ENCODE assay signal across 22 cellular contexts in genomic region chr10:618229-618989, GRCh38.
DNase-seq lines count a peak whose midpoint lies in the region; ATAC-seq and TF ChIP-seq lines count a peak whose summit lies in the region.
"Had no signal": no experiment of that assay in that cellular context is flagged by ENCODE, and none has a peak within 500 bp of the region (broad histone marks: within the 10 kb centered on the region; RNA-seq: fewer than 3 reads in every experiment).

No MANE protein-coding gene starts in this region.

- no peaks in the 10 kb centered on the region for H3K9me3 Mint-ChIP-seq in neural progenitor cell
- no peaks in the 10 kb centered on the region for H3K9me3 Mint-ChIP-seq in activated naive CD8-positive, alpha-beta T cell treated with anti-CD3 and anti-CD28 coated beads, Interleukin-2, amount 50 U/mL, for 24 hours
- H3K9me3 Mint-ChIP-seq: activated CD4-positive, alpha-beta memory T cell treated with anti-CD3 and anti-CD28 coated beads, Interleukin-2, amount 10 ng/mL, durations not matched to agents 7 days and 5 days; activated naive CD8-positive, alpha-beta T cell treated with anti-CD3 and anti-CD28 coated beads for 36 hours; activated T-cell treated with anti-CD3 and anti-CD28 coated beads, Interleukin-2, amount 50 U/mL, for 24 hours; central memory CD8-positive, alpha-beta T cell; effector memory CD8-positive, alpha-beta T cell; T-helper 1 cell treated with Interleukin-12 subunit alpha and Interleukin-12 subunit beta and Interleukin-4 antibody, amounts not matched to agents 30 μg/mL and 1 μg/mL, for 36 hours had no signal

- H3K27me3 ChIP-seq in ascending aorta = no peaks in the 10 kb centered on the region
- H3K27me3 ChIP-seq in cardiac muscle cell = no peaks in the 10 kb centered on the region
- no peaks in the 10 kb centered on the region for H3K27me3 ChIP-seq in neural progenitor cell
- H3K27me3 ChIP-seq in testis = no peaks in the 10 kb centered on the region
- H3K27me3 ChIP-seq in adrenal gland = no peaks in the 10 kb centered on the region

- no peaks in the 10 kb centered on the region for H3F3A ChIP-seq in neural progenitor cell (ENCODE audit: low read depth)

- H3K9me3 ChIP-seq in ascending aorta (no peaks in the 10 kb centered on the region), cardiac muscle cell (ENCODE audit: low read depth) (no peaks in the 10 kb centered on the region), neural progenitor cell (ENCODE audit: low read depth) (no peaks in the 10 kb centered on the region), testis (no peaks in the 10 kb centered on the region), adrenal gland (replicated peaks in 1 of 3) (no peaks in the 10 kb centered on the region)
- H3K9me3 ChIP-seq: Caco-2 had no signal

- no peak overlapping the region for H2AFZ ChIP-seq in neural progenitor cell (replicated peaks)

- TF ChIP-seq CTCF in ascending aorta (IDR thresholded peaks at IDR 0.05) = no peak
- TF ChIP-seq CTCF in cardiac muscle cell (IDR thresholded peaks at IDR 0.05; ENCODE audit: low read depth, low read length) = no peak
- TF ChIP-seq CTCF in neural progenitor cell (IDR thresholded peaks at IDR 0.05) = no peak
- no peak for TF ChIP-seq CTCF in testis (IDR thresholded peaks at IDR 0.05)
- TF ChIP-seq CTCF in adrenal gland (IDR thresholded peaks at IDR 0.05) = no peak

- no peak overlapping the region for H3K4me2 ChIP-seq in neural progenitor cell

- no peak overlapping the region for H3K4me3 ChIP-seq in ascending aorta
- H3K4me3 ChIP-seq in cardiac muscle cell = no peak overlapping the region
- no peak overlapping the region for H3K4me3 ChIP-seq in neural progenitor cell
- no peak overlapping the region for H3K4me3 ChIP-seq in testis
- no peak overlapping the region for H3K4me3 ChIP-seq in adrenal gland
- H3K4me3 ChIP-seq: K562 had no signal

- H3K4me1 ChIP-seq in ascending aorta = peaks cover 0 to 16% of the 10 kb centered on the region in 2 donors
- peaks cover 16% of the 10 kb centered on the region for H3K4me1 ChIP-seq in cardiac muscle cell (ENCODE audit: low read depth)
- peaks cover 28% of the 10 kb centered on the region for H3K4me1 ChIP-seq in neural progenitor cell
- H3K4me1 ChIP-seq in testis = peaks cover 5% of the 10 kb centered on the region
- H3K4me1 ChIP-seq in adrenal gland (replicated peaks in 1 of 2) = peaks cover 0 to 10% of the 10 kb centered on the region in 2 donors

- H3K36me3 Mint-ChIP-seq in neural progenitor cell = peaks cover 10% of the 10 kb centered on the region
- no peaks in the 10 kb centered on the region for H3K36me3 Mint-ChIP-seq in activated naive CD8-positive, alpha-beta T cell treated with anti-CD3 and anti-CD28 coated beads, Interleukin-2, amount 50 U/mL, for 24 hours (ENCODE audit: low read depth)
- H3K36me3 Mint-ChIP-seq: activated naive CD8-positive, alpha-beta T cell treated with anti-CD3 and anti-CD28 coated beads for 36 hours had no signal

- peak overlapping the region; percentile 15 to 23 for H3K27ac ChIP-seq in ascending aorta
- peak overlapping the region; percentile 29 for H3K27ac ChIP-seq in cardiac muscle cell
- H3K27ac ChIP-seq in neural progenitor cell = no peak overlapping the region
- H3K27ac ChIP-seq in testis = no peak overlapping the region
- H3K27ac ChIP-seq in adrenal gland = no peak overlapping the region

- peaks cover 9% of the 10 kb centered on the region for H3K27me3 Mint-ChIP-seq in neural progenitor cell (ENCODE audit: insufficient read depth, low read depth)
- peaks cover 34% of the 10 kb centered on the region for H3K27me3 Mint-ChIP-seq in activated naive CD8-positive, alpha-beta T cell treated with anti-CD3 and anti-CD28 coated beads, Interleukin-2, amount 50 U/mL, for 24 hours

- DNase-seq in ascending aorta (ENCODE audit: low spot score in 2 of 2) = no peak
- peak in 1 of 2 donors; percentile 47 for DNase-seq in cardiac muscle cell (ENCODE audit: low read depth in 1 of 2, low spot score in 1 of 2)
- no peak for DNase-seq in neural progenitor cell (ENCODE audit: low spot score)
- peak; percentile 42 for DNase-seq in testis
- no peak for DNase-seq in adrenal gland
- no peak for DNase-seq in AG08396 (ENCODE audit: low spot score)
- DNase-seq in activated naive CD8-positive, alpha-beta T cell treated with anti-CD3 and anti-CD28 coated beads, Interleukin-2, amount 50 U/mL, for 24 hours = no peak
- no peak for DNase-seq in stimulated activated naive CD4-positive, alpha-beta T cell (lab: John Stamatoyannopoulos, UW)
- DNase-seq: activated CD4-positive, alpha-beta memory T cell treated with anti-CD3 and anti-CD28 coated beads, Interleukin-2, amount 10 ng/mL, durations not matched to agents 7 days and 5 days; activated naive CD8-positive, alpha-beta T cell treated with anti-CD3 and anti-CD28 coated beads for 36 hours; activated T-cell treated with anti-CD3 and anti-CD28 coated beads, Interleukin-2, amount 50 U/mL, for 24 hours; Caco-2; effector memory CD8-positive, alpha-beta T cell; mesendoderm; NCI-H2029; NCI-H524; SIG-M5; stimulated activated CD4-positive, alpha-beta T cell treated with anti-CD3 and anti-CD28 coated beads, Interleukin-4, amount 100 ng/mL, for 1 hour had no signal

- no peak for ATAC-seq in activated naive CD8-positive, alpha-beta T cell treated with anti-CD3 and anti-CD28 coated beads, Interleukin-2, amount 50 U/mL, for 24 hours
- ATAC-seq: effector memory CD8-positive, alpha-beta T cell; HCT116; K562 had no signal

- intact Hi-C loops in ascending aorta (cut with DNase I) (no loop called here), testis (cut with DNase I; ENCODE audit: low total_unique reads) (no loop called here), adrenal gland (cut with DNase I) (no loop called here)

- H3K4me1 Mint-ChIP-seq in neural progenitor cell = peaks cover 77% of the 10 kb centered on the region
- H3K4me1 Mint-ChIP-seq in activated naive CD8-positive, alpha-beta T cell treated with anti-CD3 and anti-CD28 coated beads, Interleukin-2, amount 50 U/mL, for 24 hours = peaks cover 7% of the 10 kb centered on the region
- H3K4me1 Mint-ChIP-seq: activated CD4-positive, alpha-beta memory T cell treated with anti-CD3 and anti-CD28 coated beads, Interleukin-2, amount 10 ng/mL, durations not matched to agents 7 days and 5 days; central memory CD8-positive, alpha-beta T cell had no signal

- H3K79me2 ChIP-seq in neural progenitor cell (ENCODE audit: low read depth) = peaks cover 92% of the 10 kb centered on the region

- WGBS in testis, 2 donors = 45 to 49% methylated on average over 22 of the region's 22 CpGs
- WGBS in adrenal gland, 4 donors = 80 to 84% (median 82%) methylated on average over 20 to 22 of the region's 22 CpGs

- no peak for TF ChIP-seq POLR2A in testis (IDR thresholded peaks at IDR 0.05)
- no peak for TF ChIP-seq POLR2A in adrenal gland (IDR thresholded peaks at IDR 0.05)

- peak overlapping the region; percentile 66 for H3K27ac Mint-ChIP-seq in neural progenitor cell
- H3K27ac Mint-ChIP-seq in activated naive CD8-positive, alpha-beta T cell treated with anti-CD3 and anti-CD28 coated beads, Interleukin-2, amount 50 U/mL, for 24 hours = no peak overlapping the region
- H3K27ac Mint-ChIP-seq: activated CD4-positive, alpha-beta memory T cell treated with anti-CD3 and anti-CD28 coated beads, Interleukin-2, amount 10 ng/mL, durations not matched to agents 7 days and 5 days; activated naive CD8-positive, alpha-beta T cell treated with anti-CD3 and anti-CD28 coated beads for 36 hours; activated T-cell treated with anti-CD3 and anti-CD28 coated beads, Interleukin-2, amount 50 U/mL, for 24 hours; effector memory CD8-positive, alpha-beta T cell; T-helper 1 cell treated with Interleukin-12 subunit alpha and Interleukin-12 subunit beta and Interleukin-4 antibody, amounts not matched to agents 30 μg/mL and 1 μg/mL, for 36 hours had no signal

- no peak overlapping the region for H3K9ac ChIP-seq in neural progenitor cell

- H4K20me1 ChIP-seq in neural progenitor cell (ENCODE audit: low read depth) = peaks cover 87% of the 10 kb centered on the region

- no peak overlapping the region for H3K4me3 Mint-ChIP-seq in neural progenitor cell
- no peak overlapping the region for H3K4me3 Mint-ChIP-seq in activated naive CD8-positive, alpha-beta T cell treated with anti-CD3 and anti-CD28 coated beads, Interleukin-2, amount 50 U/mL, for 24 hours
- H3K4me3 Mint-ChIP-seq: activated CD4-positive, alpha-beta memory T cell treated with anti-CD3 and anti-CD28 coated beads, Interleukin-2, amount 10 ng/mL, durations not matched to agents 7 days and 5 days; activated naive CD8-positive, alpha-beta T cell treated with anti-CD3 and anti-CD28 coated beads for 36 hours; activated T-cell treated with anti-CD3 and anti-CD28 coated beads, Interleukin-2, amount 50 U/mL, for 24 hours; central memory CD8-positive, alpha-beta T cell; effector memory CD8-positive, alpha-beta T cell; T-helper 1 cell treated with Interleukin-12 subunit alpha and Interleukin-12 subunit beta and Interleukin-4 antibody, amounts not matched to agents 30 μg/mL and 1 μg/mL, for 36 hours had no signal

- H3K36me3 ChIP-seq in ascending aorta (no peaks in the 10 kb centered on the region), cardiac muscle cell (no peaks in the 10 kb centered on the region), neural progenitor cell (no peaks in the 10 kb centered on the region), testis (ENCODE audit: low read depth, missing control alignments) (no peaks in the 10 kb centered on the region), adrenal gland (replicated peaks in 1 of 2) (no peaks in the 10 kb centered on the region)

Comparison
In these comparisons a context has a peak if more than half of its experiments do, and no peak if none do; other contexts are left out.
1. H3K27ac ChIP-seq: peak in ascending aorta (2 of 2) and cardiac muscle cell (single experiment); none in neural progenitor cell (single experiment), testis (0 of 2) and adrenal gland (0 of 5).